In genomic region chr5:150779397-150780179, GRCh38 we compare ENCODE assay signal across 8 cellular contexts. TPM values are rescaled to one million over a fixed set of nuclear protein-coding genes. Genes with fewer than 3 reads are reported as not detected.
DNase-seq lines count a peak whose midpoint lies in the region; ATAC-seq and TF ChIP-seq lines count a peak whose summit lies in the region.

No MANE protein-coding gene starts in this region.

- WGBS in adipose tissue, 3 donors, result 24 to 36% (median 34%) methylated on average over 13 of the region's 13 CpGs
- 15% methylated on average over 9 of the region's 13 CpGs for WGBS in right lobe of liver (ENCODE audit: insufficient coverage, low coverage, low lambda C conversion rate, missing lambda C conversion rate)

- H3K36me3 ChIP-seq in right lobe of liver, result no peaks in the 10 kb centered on the region
- no peaks in the 10 kb centered on the region for H3K36me3 ChIP-seq in uterus

- ATAC-seq in HG02943 (IDR thresholded peaks at IDR 0.05; ENCODE audit: low read depth, unreplicated experiment), result peak; percentile 10
- no peak for ATAC-seq in right lobe of liver
- ATAC-seq in HG02885 (IDR thresholded peaks at IDR 0.05; ENCODE audit: poor library complexity, unreplicated experiment), result no peak
- no peak for ATAC-seq in HG03175 (IDR thresholded peaks at IDR 0.05; ENCODE audit: unreplicated experiment)

- H3K4me1 ChIP-seq in right lobe of liver (peaks cover 0 to 6% (median 0%) of the 10 kb centered on the region in 4 donors), uterus (no peaks in the 10 kb centered on the region)

- H3K27me3 ChIP-seq in right lobe of liver, result no peaks in the 10 kb centered on the region
- H3K27me3 ChIP-seq in uterus, result no peaks in the 10 kb centered on the region

- TF ChIP-seq CTCF in C4-2B (conservative IDR thresholded peaks at IDR 0.05) (peak; percentile 30), right lobe of liver (IDR thresholded peaks at IDR 0.05) (no peak), uterus (IDR thresholded peaks at IDR 0.05) (no peak)

- no peak for DNase-seq in right lobe of liver
- no peak for DNase-seq in uterus
- no peak for DNase-seq in activated CD4-positive, CD25-positive, alpha-beta regulatory T cell treated with anti-CD3 and anti-CD28 coated beads, Interleukin-2, amount 50 U/mL, for 72 hours

- H3K9me3 ChIP-seq in right lobe of liver (no peaks in the 10 kb centered on the region), uterus (no peaks in the 10 kb centered on the region)

- H3K4me3 ChIP-seq in right lobe of liver (peak overlapping the region; percentile 69 to 81 (median 73)), uterus (peak overlapping the region; percentile 60 to 61)

- no peak for TF ChIP-seq POLR2A in right lobe of liver (IDR thresholded peaks at IDR 0.05)
- no peak for TF ChIP-seq POLR2A in uterus (IDR thresholded peaks at IDR 0.05)

- peak overlapping the region; percentile 37; the same call in 1 of the 2 replicates for H3K27ac ChIP-seq in C4-2B
- H3K27ac ChIP-seq in adipose tissue (ENCODE audit: low read depth, low read length), result peak overlapping the region; percentile 88
- H3K27ac ChIP-seq in right lobe of liver, result peak overlapping the region; percentile 65 to 90 (median 71)
- peak overlapping the region; percentile 81 to 86 for H3K27ac ChIP-seq in uterus

- intact Hi-C loops in right lobe of liver (cut with DNase I), result no loop called here
- intact Hi-C loops in uterus (cut with DNase I; ENCODE audit: low total_unique reads), result no loop called here

RNA-seq across cellular contexts. Expression of gene SMIM3, which starts 1.0 kb away (rescaled TPM):
- 100 to 1,000 TPM in 2 of 3 donors, 10 to 100 TPM in 1; 31.7 to 152 (median 114) TPM for polyA plus RNA-seq in adipose tissue
- 1 to 10 TPM; 1.3 to 8.7 (median 3.6) TPM for total RNA-seq in right lobe of liver
- total RNA-seq in uterus, result 10 to 100 TPM in 3 of 4 donors, 1 to 10 TPM in 1; 2.6 to 55.9 (median 32.1) TPM

RNA-seq across cellular contexts. Expression of gene DCTN4, which starts 20.8 kb away (rescaled TPM):
- 10 to 100 TPM; 22.5 to 24.3 (median 23.1) TPM for polyA plus RNA-seq in adipose tissue
- total RNA-seq in right lobe of liver, result 10 to 100 TPM; 25.2 to 30.5 (median 27.6) TPM
- 10 to 100 TPM; 33.3 to 82.7 (median 62.3) TPM for total RNA-seq in uterus

Comparison
In these comparisons a context has a peak if more than half of its experiments do, and no peak if none do; other contexts are left out.
1. H3K27ac ChIP-seq: peak in every context shown above with its lines; median percentile 88 in adipose tissue; 84 in uterus; 71 in right lobe of liver; 37 in C4-2B.